Comparison of ENCODE assay signal across 16 cellular contexts in genomic region chr11:19460718-19461405, GRCh38.
DNase-seq lines count a peak whose midpoint lies in the region; ATAC-seq and TF ChIP-seq lines count a peak whose summit lies in the region.
"Had no signal": no experiment of that assay in that cellular context is flagged by ENCODE, and none has a peak within 500 bp of the region (broad histone marks: within the 10 kb centered on the region; RNA-seq: fewer than 3 reads in every experiment).

No MANE protein-coding gene starts in this region.

- intact Hi-C loops in testis (cut with DNase I; ENCODE audit: low total_unique reads): no loop called here

- no peaks in the 10 kb centered on the region for H3K4me1 ChIP-seq in testis

- no peak for TF ChIP-seq CTCF in cardiac fibroblast (IDR thresholded peaks at IDR 0.05; ENCODE audit: low read depth, low read length)
- TF ChIP-seq CTCF in testis (IDR thresholded peaks at IDR 0.05): no peak

- H3K9me3 ChIP-seq in testis: no peaks in the 10 kb centered on the region

- H3K36me3 ChIP-seq in testis (ENCODE audit: low read depth, missing control alignments): no peaks in the 10 kb centered on the region

- H3K4me3 ChIP-seq in cardiac fibroblast (replicated peaks in 1 of 2; ENCODE audit: low read depth in 2 of 2, low read length in 2 of 2): no peak overlapping the region
- H3K4me3 ChIP-seq in testis: no peak overlapping the region
- H3K4me3 ChIP-seq: skin epidermis had no signal

- H3K27me3 ChIP-seq in testis: no peaks in the 10 kb centered on the region

- DNase-seq in NCI-H345 (lab: John Stamatoyannopoulos, UW) (peak; percentile 2), NCI-H345 treated with DMSO at 0.1 percent for 48 hours (lab: John Stamatoyannopoulos, UW; ENCODE audit: unreplicated experiment) (no peak), cardiac fibroblast (ENCODE audit: low read depth in 2 of 2) (peak; percentile 65 to 74), hippocampal formation (lab: John Stamatoyannopoulos, UW) (peak; percentile 14 to 30), testis (peak; percentile 59), MV-4-11 (lab: John Stamatoyannopoulos, UW) (no peak)
- DNase-seq in activated effector memory CD4-positive, alpha-beta T cell treated with anti-CD3 and anti-CD28 coated beads, Interleukin-2, amount 50 U/mL, for 16 hours: no peak
- DNase-seq: activated gamma-delta T cell; effector CD8-positive, alpha-beta T cell; kidney glomerular epithelial cell; natural killer cell; NCI-H1417 treated with DMSO at 0.1 percent for 48 hours; NK-92 treated with Interleukin-12 subunit alpha and Interleukin-12 subunit beta, amount 100 ng/mL, for 24 hours; SHP77 treated with DMSO at 0.1 percent for 48 hours had no signal

- no peak for ATAC-seq in GM18861 (IDR thresholded peaks at IDR 0.05; ENCODE audit: unreplicated experiment)
- ATAC-seq: natural killer cell had no signal

- H3K27ac ChIP-seq in testis: no peak overlapping the region
- H3K27ac ChIP-seq: skin epidermis had no signal

- 36 to 58% methylated on average over 6 of the region's 6 CpGs for WGBS in testis, 2 donors

- TF ChIP-seq POLR2A in testis (IDR thresholded peaks at IDR 0.05): no peak

Comparison
In these comparisons a context has a peak if more than half of its experiments do, and no peak if none do; other contexts are left out.
1. DNase-seq: peak in NCI-H345 (single experiment), cardiac fibroblast (2 of 2), hippocampal formation (2 of 2) and testis (single experiment); none in NCI-H345 treated with DMSO at 0.1 percent for 48 hours (single experiment), MV-4-11 (single experiment) and activated effector memory CD4-positive, alpha-beta T cell treated with anti-CD3 and anti-CD28 coated beads, Interleukin-2, amount 50 U/mL, for 16 hours (single experiment).